Comparison of ENCODE assay signal across 25 cellular contexts in the genomic region with DNA sequence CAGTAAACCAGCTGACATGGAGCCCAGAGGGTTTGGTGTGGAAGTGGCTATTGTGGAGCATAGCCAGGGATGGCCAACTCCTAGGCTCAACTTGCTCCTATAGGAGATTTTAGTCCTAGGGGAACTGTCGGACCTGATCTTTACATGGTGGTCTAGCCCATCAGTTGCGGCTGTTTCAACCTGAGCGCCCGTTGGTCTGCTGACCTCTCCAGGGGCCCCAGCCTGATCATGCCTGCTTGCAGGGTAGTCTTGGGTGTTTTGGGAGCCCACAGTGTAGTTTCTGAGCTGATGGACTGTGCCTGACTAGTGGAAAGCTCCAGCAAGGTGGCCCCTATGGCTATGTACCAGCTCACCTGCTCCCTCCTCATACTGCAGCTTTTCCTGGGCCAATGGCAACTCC.
"Had no signal": no experiment of that assay in that cellular context is flagged by ENCODE, and none has a peak within 500 bp of the region (broad histone marks: within the 10 kb centered on the region; RNA-seq: fewer than 3 reads in every experiment).

No MANE protein-coding gene starts in this region.

- DNase-seq: stimulated activated CD4-positive, alpha-beta T cell treated with anti-CD3 and anti-CD28 coated beads, Interleukin-2, amount 100 ng/mL, for 48 hours; stimulated activated CD4-positive, alpha-beta T cell treated with anti-CD3 and anti-CD28 coated beads, Interleukin-4, amount 100 ng/mL, for 1 hour; stimulated activated CD4-positive, alpha-beta T cell treated with anti-CD3 and anti-CD28 coated beads, Interleukin-4, amount 100 ng/mL, for 24 hours; stimulated activated CD4-positive, alpha-beta T cell treated with anti-CD3 and anti-CD28 coated beads, Interleukin-4, amount 100 ng/mL, for 4 hours; stimulated activated CD8-positive, alpha-beta memory T cell treated with anti-CD3 and anti-CD28 coated beads, Interleukin-4, amount 100 ng/mL, for 48 hours; stimulated activated naive B cell treated with anti-CD40 and anti-IgM and Interleukin-4, amounts not matched to agents 10 μg/mL and 1 μg/mL and 100 μg/mL, for 72 hours; stimulated activated naive CD4-positive, alpha-beta T cell; stimulated activated naive CD4-positive, alpha-beta T cell treated with Interleukin-2 at 50 U/mL for 16 hours; stimulated activated naive CD8-positive, alpha-beta T cell treated with anti-CD3 and anti-CD28 coated beads, Interleukin-15, amount 100 ng/mL, for 72 hours; stimulated activated naive CD8-positive, alpha-beta T cell treated with anti-CD3 and anti-CD28 coated beads, Interleukin-15, Interleukin-2, amounts not matched to agents 100 U/mL and 50 U/mL, for 24 hours; stomach; substantia nigra; testis; thyroid gland; tibial artery; transverse colon; trophoblast cell; uterus had no signal

- H3K9me3 ChIP-seq: suprapubic skin, testis, thoracic aorta, thyroid gland, uterus, vagina had no signal

- H3K4me3 ChIP-seq: stomach, suprapubic skin, testis, thoracic aorta, thyroid gland, tibial artery, tibial nerve, transverse colon, upper lobe of left lung, uterus, vagina had no signal

- H3K4me1 ChIP-seq: stomach, suprapubic skin, testis, thyroid gland, tibial artery, tibial nerve, transverse colon, upper lobe of left lung, uterus, vagina had no signal

- ATAC-seq: stimulated activated effector memory CD8-positive, alpha-beta T cell treated with anti-CD3 and anti-CD28 coated beads, Interleukin-12 subunit alpha, Interleukin-12 subunit beta, amount 100 ng/mL, for 72 hours; stimulated activated memory B cell treated with anti-CD40 and anti-IgM and Interleukin-4, amounts not matched to agents 10 μg/mL and 1 μg/mL and 100 μg/mL, for 72 hours; stimulated activated naive B cell treated with anti-CD40 and anti-IgM and Interleukin-4, amounts not matched to agents 10 μg/mL and 1 μg/mL and 100 μg/mL, for 72 hours; stimulated activated naive CD8-positive, alpha-beta T cell treated with anti-CD3 and anti-CD28 coated beads, Interleukin-15, amount 100 ng/mL, for 72 hours; stimulated activated naive CD8-positive, alpha-beta T cell treated with anti-CD3 and anti-CD28 coated beads, Interleukin-15, Interleukin-2, amounts not matched to agents 100 U/mL and 50 U/mL, for 24 hours had no signal

- H3K27ac ChIP-seq: stomach, suprapubic skin, testis, thoracic aorta, thyroid gland, tibial artery, tibial nerve, transverse colon, upper lobe of left lung, uterus, vagina had no signal

- H3K36me3 ChIP-seq: stomach, suprapubic skin, thoracic aorta, thyroid gland, tibial artery, tibial nerve, transverse colon, upper lobe of left lung, uterus, vagina had no signal

- H3K27me3 ChIP-seq: stomach, suprapubic skin, testis, thyroid gland, tibial artery, tibial nerve, transverse colon, upper lobe of left lung, uterus, vagina had no signal
